ENCODE assay signal across 1 cellular context in genomic region chr10:81920213-81920829, GRCh38.
TF ChIP-seq lines count a peak whose summit lies in the region.

No MANE protein-coding gene starts in this region.

TF ChIP-seq in WTC11, 78 proteins besides CTCF, POLR2A, EP300 and RAD21 (continued from another document):
- TF ChIP-seq, protein P1, sequence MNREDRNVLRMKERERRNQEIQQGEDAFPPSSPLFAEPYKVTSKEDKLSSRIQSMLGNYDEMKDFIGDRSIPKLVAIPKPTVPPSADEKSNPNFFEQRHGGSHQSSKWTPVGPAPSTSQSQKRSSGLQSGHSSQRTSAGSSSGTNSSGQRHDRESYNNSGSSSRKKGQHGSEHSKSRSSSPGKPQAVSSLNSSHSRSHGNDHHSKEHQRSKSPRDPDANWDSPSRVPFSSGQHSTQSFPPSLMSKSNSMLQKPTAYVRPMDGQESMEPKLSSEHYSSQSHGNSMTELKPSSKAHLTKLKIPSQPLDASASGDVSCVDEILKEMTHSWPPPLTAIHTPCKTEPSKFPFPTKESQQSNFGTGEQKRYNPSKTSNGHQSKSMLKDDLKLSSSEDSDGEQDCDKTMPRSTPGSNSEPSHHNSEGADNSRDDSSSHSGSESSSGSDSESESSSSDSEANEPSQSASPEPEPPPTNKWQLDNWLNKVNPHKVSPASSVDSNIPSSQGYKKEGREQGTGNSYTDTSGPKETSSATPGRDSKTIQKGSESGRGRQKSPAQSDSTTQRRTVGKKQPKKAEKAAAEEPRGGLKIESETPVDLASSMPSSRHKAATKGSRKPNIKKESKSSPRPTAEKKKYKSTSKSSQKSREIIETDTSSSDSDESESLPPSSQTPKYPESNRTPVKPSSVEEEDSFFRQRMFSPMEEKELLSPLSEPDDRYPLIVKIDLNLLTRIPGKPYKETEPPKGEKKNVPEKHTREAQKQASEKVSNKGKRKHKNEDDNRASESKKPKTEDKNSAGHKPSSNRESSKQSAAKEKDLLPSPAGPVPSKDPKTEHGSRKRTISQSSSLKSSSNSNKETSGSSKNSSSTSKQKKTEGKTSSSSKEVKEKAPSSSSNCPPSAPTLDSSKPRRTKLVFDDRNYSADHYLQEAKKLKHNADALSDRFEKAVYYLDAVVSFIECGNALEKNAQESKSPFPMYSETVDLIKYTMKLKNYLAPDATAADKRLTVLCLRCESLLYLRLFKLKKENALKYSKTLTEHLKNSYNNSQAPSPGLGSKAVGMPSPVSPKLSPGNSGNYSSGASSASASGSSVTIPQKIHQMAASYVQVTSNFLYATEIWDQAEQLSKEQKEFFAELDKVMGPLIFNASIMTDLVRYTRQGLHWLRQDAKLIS (CRISPR knock-in tag; IDR thresholded peaks at IDR 0.05; ENCODE audit: borderline replicate concordance), result no peak
